Comparison of ENCODE assay signal across 24 cellular contexts in genomic region chr6:115393821-115394220, GRCh38.
DNase-seq lines count a peak whose midpoint lies in the region; ATAC-seq and TF ChIP-seq lines count a peak whose summit lies in the region.
"Had no signal": no experiment of that assay in that cellular context is flagged by ENCODE, and none has a peak within 500 bp of the region (broad histone marks: within the 10 kb centered on the region; RNA-seq: fewer than 3 reads in every experiment).

No MANE protein-coding gene starts in this region.

- TF ChIP-seq CTCF in heart left ventricle (IDR thresholded peaks at IDR 0.05): no peak
- TF ChIP-seq CTCF in spleen (IDR thresholded peaks at IDR 0.05 in 8 of 11, conservative IDR thresholded peaks at IDR 0.05 in 3 of 11): no peak

- peaks cover 0 to 39% (median 0%) of the 10 kb centered on the region in 12 donors for H3K9me3 ChIP-seq in heart left ventricle
- peaks cover 0 to 60% (median 32%) of the 10 kb centered on the region in 8 donors for H3K9me3 ChIP-seq in spleen

- H3K4me3 ChIP-seq in heart left ventricle: no peak overlapping the region
- H3K4me3 ChIP-seq in spleen: no peak overlapping the region
- H3K4me3 ChIP-seq: BLaER1, GM12878 had no signal

- H3K27me3 ChIP-seq in heart left ventricle: no peaks in the 10 kb centered on the region
- no peaks in the 10 kb centered on the region for H3K27me3 ChIP-seq in spleen (replicated peaks in 1 of 7)
- H3K27me3 ChIP-seq: BE2C, BLaER1 had no signal

- H3K27ac ChIP-seq in heart left ventricle: no peak overlapping the region
- H3K27ac ChIP-seq in spleen: no peak overlapping the region
- H3K27ac ChIP-seq: BLaER1 had no signal

- ATAC-seq in Right ventricle myocardium superior (ENCODE audit: poor library complexity) (no peak), heart left ventricle (no peak), HG02885 (IDR thresholded peaks at IDR 0.05; ENCODE audit: poor library complexity, unreplicated experiment) (no peak)
- ATAC-seq: GM12878 had no signal

- 70 to 90% (median 81%) methylated on average over 5 of the region's 5 CpGs for WGBS in heart left ventricle, 4 donors
- WGBS in spleen, 5 donors: 73 to 91% (median 80%) methylated on average over 5 of the region's 5 CpGs

- intact Hi-C loops in Right ventricle myocardium superior (cut with DNase I): no loop called here
- intact Hi-C loops in heart left ventricle (cut with DNase I): no loop called here
- intact Hi-C loops in spleen (cut with DNase I; ENCODE audit: low total_unique reads): no loop called here

- no peak for TF ChIP-seq POLR2A in heart left ventricle (IDR thresholded peaks at IDR 0.05)
- TF ChIP-seq POLR2A in spleen (IDR thresholded peaks at IDR 0.05): no peak

- DNase-seq in Right ventricle myocardium superior (peak; percentile 13), heart left ventricle (no peak), islet precursor cell (peak; percentile 29), spleen (peak; percentile 35), SK-N-DZ (ENCODE audit: low spot score) (no peak)
- DNase-seq in activated T-cell treated with anti-CD3 and anti-CD28 coated beads, Interleukin-2, amount 50 U/mL, for 1 hour: no peak
- DNase-seq: 8988T; ACHN; BE2C; C1 segment of cervical spinal cord; CD4-positive, alpha-beta memory T cell; CD4-positive, CD25-positive, alpha-beta regulatory T cell; CD8-positive, alpha-beta memory T cell; COR-L47; DMS 273 treated with DMSO at 0.1 percent for 48 hours; DMS153; DMS53; DMS79; DND-41; EL; GDM1 had no signal

- H3K36me3 ChIP-seq in heart left ventricle (no peaks in the 10 kb centered on the region), spleen (no peaks in the 10 kb centered on the region)
- H3K36me3 ChIP-seq: BE2C, BLaER1 had no signal

- no peaks in the 10 kb centered on the region for H3K4me1 ChIP-seq in heart left ventricle
- no peaks in the 10 kb centered on the region for H3K4me1 ChIP-seq in spleen
- H3K4me1 ChIP-seq: BE2C, BLaER1 had no signal

Comparison
In these comparisons a context has a peak if more than half of its experiments do, and no peak if none do; other contexts are left out.
1. DNase-seq: peak in Right ventricle myocardium superior (single experiment), islet precursor cell (single experiment) and spleen (single experiment); none in heart left ventricle (0 of 5), activated T-cell treated with anti-CD3 and anti-CD28 coated beads, Interleukin-2, amount 50 U/mL, for 1 hour (single experiment) and SK-N-DZ (single experiment).